ENCODE assay signal across 23 cellular contexts in the genomic region with DNA sequence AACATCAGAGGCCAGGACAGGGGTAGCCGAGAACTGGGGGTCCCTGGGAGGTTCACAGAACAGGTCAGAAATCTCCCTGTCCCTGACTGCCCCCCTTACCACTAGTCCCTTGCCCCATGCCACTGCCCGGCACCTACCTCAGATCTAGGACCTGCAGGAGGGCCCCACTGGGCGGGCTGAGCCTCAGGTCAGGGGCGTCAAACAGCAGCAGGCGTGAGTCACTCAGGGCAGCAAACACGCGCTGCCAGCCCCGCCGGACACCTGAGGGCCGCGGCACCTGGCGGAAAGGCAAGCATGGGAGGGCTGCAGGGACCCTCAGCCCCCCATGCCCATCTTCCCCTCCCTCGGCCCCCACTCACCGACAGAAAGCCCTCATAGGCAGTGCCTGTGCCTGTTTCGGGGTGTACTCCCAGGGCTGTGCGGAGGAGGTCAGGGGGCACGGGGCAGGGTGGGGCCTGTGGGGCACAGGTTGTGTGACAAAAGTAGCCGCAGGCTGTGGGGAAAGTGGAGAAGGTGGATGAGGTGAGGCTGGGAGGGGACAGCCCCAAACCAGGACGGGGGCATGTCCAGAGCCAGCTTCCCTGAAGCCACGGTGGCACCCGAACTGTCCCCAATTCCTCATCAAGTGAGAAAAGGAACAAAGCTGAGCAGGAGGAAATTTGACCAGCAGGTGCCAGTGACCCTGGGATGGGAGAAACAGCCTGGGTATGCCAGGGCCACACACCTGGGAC. TPM values are rescaled to one million over a fixed set of nuclear protein-coding genes. Genes with fewer than 3 reads are reported as not detected.
DNase-seq lines count a peak whose midpoint lies in the region; ATAC-seq lines count a peak whose summit lies in the region.
"Had no signal": no experiment of that assay in that cellular context is flagged by ENCODE, and none has a peak within 500 bp of the region (broad histone marks: within the 10 kb centered on the region; RNA-seq: fewer than 3 reads in every experiment).

No MANE protein-coding gene starts in this region.

- H3K4me3 ChIP-seq in naive thymus-derived CD4-positive, alpha-beta T cell (ENCODE audit: low read length) = no peak overlapping the region
- H3K4me3 ChIP-seq in neuronal stem cell (ENCODE audit: low read length in 2 of 2) = no peak overlapping the region
- H3K4me3 ChIP-seq: A549, GM23248 had no signal

- no peak overlapping the region for H3K4me3 Mint-ChIP-seq in naive thymus-derived CD4-positive, alpha-beta T cell
- H3K4me3 Mint-ChIP-seq: CD4-positive, alpha-beta T cell; CD8-positive, alpha-beta memory T cell had no signal

- H2AFZ ChIP-seq in neuronal stem cell (ENCODE audit: low read length) = no peak overlapping the region
- H2AFZ ChIP-seq: GM23248 had no signal

- no peaks in the 10 kb centered on the region for H3K27me3 ChIP-seq in naive thymus-derived CD4-positive, alpha-beta T cell (ENCODE audit: control insufficient read depth in 2 of 2, insufficient read depth in 2 of 2, low read length in 2 of 2)
- peaks cover 0 to 42% (median 0%) of the 10 kb centered on the region in 3 experiments for H3K27me3 ChIP-seq in neuronal stem cell (ENCODE audit: control insufficient read depth in 3 of 3, insufficient read depth in 3 of 3, low read depth in 1 of 3, low read length in 3 of 3)
- H3K27me3 ChIP-seq: BE2C had no signal

- H3K27ac ChIP-seq in naive thymus-derived CD4-positive, alpha-beta T cell (ENCODE audit: low read depth, low read length) = no peak overlapping the region
- H3K27ac ChIP-seq in neuronal stem cell (replicated peaks; ENCODE audit: low read length) = no peak overlapping the region
- H3K27ac ChIP-seq: 22Rv1, A549, C4-2B, GM23248 had no signal

- no peak overlapping the region for H3K18ac ChIP-seq in neuronal stem cell (ENCODE audit: low read length)

- POLR2A ChIA-PET in naive thymus-derived CD4-positive, alpha-beta T cell (lab: Charles Lee) = interaction anchor here (0.5 to 1.0 kb wide), 2 partner anchors 23 to 108 kb away, joined by 3 read pairs; no protein-coding TSS in a partner anchor

- CTCF ChIA-PET in naive thymus-derived CD4-positive, alpha-beta T cell (lab: Charles Lee) = no interaction called here

- H3K4me1 ChIP-seq in naive thymus-derived CD4-positive, alpha-beta T cell (ENCODE audit: control insufficient read depth in 2 of 2, insufficient read depth in 2 of 2, low read length in 2 of 2) = no peaks in the 10 kb centered on the region
- peaks cover 0 to 1% of the 10 kb centered on the region in 2 donors for H3K4me1 ChIP-seq in neuronal stem cell (ENCODE audit: control insufficient read depth in 2 of 2, insufficient read depth in 1 of 2, low read depth in 1 of 2, low read length in 2 of 2)
- H3K4me1 ChIP-seq: BE2C had no signal

- no peak overlapping the region for H2BK120ac ChIP-seq in neuronal stem cell (ENCODE audit: low read depth, low read length)

- H2BK5ac ChIP-seq in neuronal stem cell (ENCODE audit: low read length) = peak overlapping the region; percentile 53

- no peak overlapping the region for H2BK15ac ChIP-seq in neuronal stem cell (ENCODE audit: low read length)

- no peaks in the 10 kb centered on the region for H3K9me3 ChIP-seq in naive thymus-derived CD4-positive, alpha-beta T cell (ENCODE audit: control insufficient read depth in 2 of 3, low read length in 3 of 3)
- no peaks in the 10 kb centered on the region for H3K9me3 ChIP-seq in neuronal stem cell (replicated peaks in 1 of 2; ENCODE audit: control insufficient read depth in 2 of 2, insufficient read depth in 1 of 2, low read depth in 1 of 2, low read length in 2 of 2)
- H3K9me3 ChIP-seq: A549, BE2C had no signal

- peaks cover 2% of the 10 kb centered on the region for H3K79me1 ChIP-seq in neuronal stem cell (ENCODE audit: low read depth, low read length)

- H2AK5ac ChIP-seq in neuronal stem cell (ENCODE audit: low read depth, low read length) = peak overlapping the region; percentile 70

- H3K27me3 Mint-ChIP-seq in naive thymus-derived CD4-positive, alpha-beta T cell = no peaks in the 10 kb centered on the region
- H3K27me3 Mint-ChIP-seq: CD4-positive, alpha-beta T cell had no signal

- no CpG with 5 or more reads among the region's 21 CpGs for WGBS in neuronal stem cell (ENCODE audit: extremely low coverage in 2 of 2, insufficient read length in 2 of 2, insufficient replicate concordance in 1 of 2), 2 donors

- H3K4me2 ChIP-seq in neuronal stem cell (ENCODE audit: insufficient read depth, low read length, poor library complexity, severe bottlenecking) = no peak overlapping the region
- H3K4me2 ChIP-seq: A549 had no signal

- peaks cover 0 to 9% (median 0%) of the 10 kb centered on the region in 5 donors for H3K36me3 Mint-ChIP-seq in naive thymus-derived CD4-positive, alpha-beta T cell

- ATAC-seq in Right ventricle myocardium inferior (no peak), left cardiac atrium (no peak), GM21786 (IDR thresholded peaks at IDR 0.05; ENCODE audit: unreplicated experiment) (no peak), HG03457 (IDR thresholded peaks at IDR 0.05; ENCODE audit: unreplicated experiment) (no peak)
- peak; percentile 10 for ATAC-seq in naive thymus-derived CD4-positive, alpha-beta T cell
- ATAC-seq: A549 had no signal

- no peak overlapping the region for H2BK12ac ChIP-seq in neuronal stem cell (ENCODE audit: low read length)

- peak overlapping the region; percentile 4 for H4K8ac ChIP-seq in neuronal stem cell (ENCODE audit: low read depth, low read length)

- H3K4ac ChIP-seq in neuronal stem cell (ENCODE audit: low read length) = no peak overlapping the region

- no peak overlapping the region for H4K91ac ChIP-seq in neuronal stem cell (ENCODE audit: low read depth, low read length, poor library complexity)

- DNase-seq in Right ventricle myocardium inferior (ENCODE audit: missing footprints) (peak; percentile 52), left cardiac atrium (no peak), neuronal stem cell (ENCODE audit: low spot score) (no peak), cerebellum (ENCODE audit: low spot score) (no peak), 8988T (no peak)
- DNase-seq in naive thymus-derived CD4-positive, alpha-beta T cell = peak in 1 of 9 donors; percentile 3
- DNase-seq: ACHN; AML-193; BE2C; CD4-positive, alpha-beta T cell; CD8-positive, alpha-beta memory T cell; DMS 273 treated with DMSO at 0.1 percent for 48 hours; DMS79; EL; GDM1; GM23248; H7; HCEC 1CT had no signal

- H3K36me3 ChIP-seq in naive thymus-derived CD4-positive, alpha-beta T cell (ENCODE audit: control insufficient read depth in 2 of 3, insufficient read depth in 3 of 3, low read length in 3 of 3) = peaks cover 0 to 78% (median 0%) of the 10 kb centered on the region in 3 experiments
- H3K36me3 ChIP-seq in neuronal stem cell (replicated peaks in 1 of 2; ENCODE audit: control insufficient read depth in 2 of 2, insufficient read depth in 2 of 2, low read length in 2 of 2) = no peaks in the 10 kb centered on the region
- H3K36me3 ChIP-seq: BE2C had no signal

- no peak overlapping the region for H3K9ac ChIP-seq in neuronal stem cell (ENCODE audit: low read depth, low read length, poor library complexity)
- H3K9ac ChIP-seq: GM23248 had no signal

- no peaks in the 10 kb centered on the region for H3K4me1 Mint-ChIP-seq in naive thymus-derived CD4-positive, alpha-beta T cell
- H3K4me1 Mint-ChIP-seq: CD8-positive, alpha-beta memory T cell had no signal

- peak overlapping the region; percentile 80 for H3K23ac ChIP-seq in neuronal stem cell (ENCODE audit: low read depth, low read length, poor library complexity)

- H3K9me3 Mint-ChIP-seq in naive thymus-derived CD4-positive, alpha-beta T cell = no peaks in the 10 kb centered on the region
- H3K9me3 Mint-ChIP-seq: CD4-positive, alpha-beta T cell; CD8-positive, alpha-beta memory T cell had no signal

- intact Hi-C loops in Right ventricle myocardium inferior (cut with DNase I) (no loop called here), left cardiac atrium (cut with DNase I) (no loop called here)
- intact Hi-C loops in naive thymus-derived CD4-positive, alpha-beta T cell (cut with micrococcal nuclease) = no loop called here

- H3K27ac Mint-ChIP-seq in naive thymus-derived CD4-positive, alpha-beta T cell = no peak overlapping the region
- H3K27ac Mint-ChIP-seq: CD4-positive, alpha-beta T cell; CD8-positive, alpha-beta memory T cell had no signal

- H3K14ac ChIP-seq in neuronal stem cell (ENCODE audit: low read length) = no peak overlapping the region

RNA-seq across cellular contexts. Expression of a gene that starts 11.8 kb away (rescaled TPM):
- total RNA-seq in Right ventricle myocardium inferior (0.16 TPM), left cardiac atrium (under 1 TPM; 0.55 to 0.65 TPM), cerebellum (1.4 TPM)
- total RNA-seq in naive thymus-derived CD4-positive, alpha-beta T cell = 1 to 10 TPM in 4 of 5 experiments, under 1 TPM in 1; 0.22 to 9.2 (median 8.1) TPM
- polyA plus RNA-seq in naive thymus-derived CD4-positive, alpha-beta T cell = under 1 TPM; 0.27 to 0.47 TPM
- 1.1 TPM for polyA plus RNA-seq in neuronal stem cell (2013, experiment 1 of 2)
- polyA plus RNA-seq in neuronal stem cell (2013, experiment 2 of 2) = 1.1 TPM
- total RNA-seq: GM23248 had no signal
- polyA plus RNA-seq: GM23248 had no signal

RNA-seq across cellular contexts. Expression of a gene that starts 22.3 kb away (rescaled TPM):
- total RNA-seq in Right ventricle myocardium inferior (8.4 TPM), left cardiac atrium (10 to 100 TPM in 1 of 2 donors, 1 to 10 TPM in 1; 9.0 to 12.3 TPM), cerebellum (13.2 TPM)
- total RNA-seq in naive thymus-derived CD4-positive, alpha-beta T cell = 10 to 100 TPM; 25.7 to 46.4 (median 38.0) TPM
- polyA plus RNA-seq in naive thymus-derived CD4-positive, alpha-beta T cell = 10 to 100 TPM; 33.8 to 54.9 TPM
- polyA plus RNA-seq in neuronal stem cell (2013, experiment 1 of 2) = 59.7 TPM
- polyA plus RNA-seq in neuronal stem cell (2013, experiment 2 of 2) = 59.7 TPM

RNA-seq across cellular contexts. Expression of a gene that starts 29.6 kb away (rescaled TPM):
- total RNA-seq in Right ventricle myocardium inferior (11.3 TPM), left cardiac atrium (10 to 100 TPM in 1 of 2 donors, 1 to 10 TPM in 1; 10.0 to 10.4 TPM), cerebellum (10.1 TPM)
- total RNA-seq in naive thymus-derived CD4-positive, alpha-beta T cell = 100 to 1,000 TPM in 2 of 5 experiments, 10 to 100 TPM in 3; 75.2 to 130 (median 84.3) TPM
- polyA plus RNA-seq in naive thymus-derived CD4-positive, alpha-beta T cell = 10 to 100 TPM; 40.7 to 63.0 TPM
- polyA plus RNA-seq in neuronal stem cell (2013, experiment 1 of 2) = 11.1 TPM
- 11.6 TPM for polyA plus RNA-seq in neuronal stem cell (2013, experiment 2 of 2)

RNA-seq across cellular contexts. Expression of a gene that starts 45.8 kb away (rescaled TPM):
- total RNA-seq in Right ventricle myocardium inferior (56.0 TPM), left cardiac atrium (10 to 100 TPM; 36.6 to 43.1 TPM), cerebellum (34.0 TPM)
- 100 to 1,000 TPM; 124 to 263 (median 208) TPM for total RNA-seq in naive thymus-derived CD4-positive, alpha-beta T cell
- polyA plus RNA-seq in naive thymus-derived CD4-positive, alpha-beta T cell = 100 to 1,000 TPM; 102 to 141 TPM
- 24.4 TPM for polyA plus RNA-seq in neuronal stem cell (2013, experiment 1 of 2)
- 23.3 TPM for polyA plus RNA-seq in neuronal stem cell (2013, experiment 2 of 2)

RNA-seq across cellular contexts. Expression of a gene that starts 54.3 kb away (rescaled TPM):
- 172 TPM for total RNA-seq in Right ventricle myocardium inferior
- total RNA-seq in left cardiac atrium = 100 to 1,000 TPM; 154 to 208 TPM
- total RNA-seq in naive thymus-derived CD4-positive, alpha-beta T cell = 1,000 to 10,000 TPM in 2 of 5 experiments, 100 to 1,000 TPM in 3; 462 to 1,612 (median 904) TPM
- 100 to 1,000 TPM; 101 to 155 TPM for polyA plus RNA-seq in naive thymus-derived CD4-positive, alpha-beta T cell
- 214 TPM for polyA plus RNA-seq in neuronal stem cell (2013, experiment 1 of 2)
- polyA plus RNA-seq in neuronal stem cell (2013, experiment 2 of 2) = 215 TPM
- total RNA-seq in cerebellum = 108 TPM
